Comparison of ENCODE assay signal across 12 cellular contexts in the genomic region with DNA sequence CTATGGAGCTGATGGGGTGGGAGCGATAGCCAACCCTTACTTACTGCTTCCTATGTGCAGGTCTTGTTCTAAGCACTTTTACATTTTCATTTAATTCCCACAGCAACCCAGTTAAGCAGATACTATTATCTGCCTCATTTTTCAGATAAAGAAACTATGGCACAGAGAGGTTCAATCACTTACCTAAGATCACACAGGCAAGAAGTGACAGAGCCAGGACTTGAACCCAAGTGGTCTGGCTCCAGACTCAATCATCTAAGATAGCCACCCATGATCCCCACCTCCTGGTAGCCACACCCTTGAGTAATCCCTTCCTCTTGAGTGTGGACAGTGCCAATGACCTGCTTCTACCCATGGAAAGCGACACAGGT. TPM values are rescaled to one million over a fixed set of nuclear protein-coding genes. Genes with fewer than 3 reads are reported as not detected.
A peak's percentile ranks its signal among the peaks of the same experiment; 100 is the strongest.
DNase-seq lines count a peak whose midpoint lies in the region; ATAC-seq and TF ChIP-seq lines count a peak whose summit lies in the region.
"Had no signal": no experiment of that assay in that cellular context is flagged by ENCODE, and none has a peak within 500 bp of the region (broad histone marks: within the 10 kb centered on the region; RNA-seq: fewer than 3 reads in every experiment).

No MANE protein-coding gene starts in this region.

- H3K4me3 ChIP-seq in lung, result no peak overlapping the region
- no peak overlapping the region for H3K4me3 ChIP-seq in suprapubic skin
- H3K4me3 ChIP-seq: PC-9 had no signal

- POLR2A ChIA-PET in activated B cell treated with CpG ODN at 0.5 μM for 24 hours (lab: Charles Lee), result interaction anchor here (4.2 kb wide), 1 partner anchor 34 kb away, joined by 37 read pairs; the partner anchor contains the start of gene IL10RB

- H3K27ac ChIP-seq in lung (ENCODE audit: low read depth in 1 of 2, low read length in 1 of 2) (peak overlapping the region; percentile 29 to 45), suprapubic skin (peak overlapping the region; percentile 59)
- H3K27ac ChIP-seq: brain microvascular endothelial cell, PC-9 had no signal

- no peaks in the 10 kb centered on the region for H3K9me3 Mint-ChIP-seq in T-helper 2 cell treated with Interferon-gamma antibody and Interleukin-4, amounts not matched to agents 5 μg/mL and 100 μg/mL, for 36 hours
- no peaks in the 10 kb centered on the region for H3K9me3 Mint-ChIP-seq in activated B cell treated with CpG ODN at 0.5 μM for 24 hours
- H3K9me3 Mint-ChIP-seq: activated T-cell treated with anti-CD3 and anti-CD28 coated beads, Interleukin-2, amount 50 U/mL, for 24 hours had no signal

- H3K36me3 ChIP-seq in lung (ENCODE audit: control insufficient read depth in 2 of 2, insufficient read depth in 2 of 2, low read length in 2 of 2) (no peaks in the 10 kb centered on the region), suprapubic skin (peaks cover 1% of the 10 kb centered on the region)
- H3K36me3 ChIP-seq: brain microvascular endothelial cell had no signal

- H3K4me3 Mint-ChIP-seq in T-helper 2 cell treated with Interferon-gamma antibody and Interleukin-4, amounts not matched to agents 5 μg/mL and 100 μg/mL, for 36 hours, result no peak overlapping the region
- no peak overlapping the region for H3K4me3 Mint-ChIP-seq in activated B cell treated with CpG ODN at 0.5 μM for 24 hours
- H3K4me3 Mint-ChIP-seq: activated T-cell treated with anti-CD3 and anti-CD28 coated beads, Interleukin-2, amount 50 U/mL, for 24 hours had no signal

- TF ChIP-seq POLR2A in suprapubic skin (IDR thresholded peaks at IDR 0.05), result no peak

- no peak for TF ChIP-seq EP300 in suprapubic skin (IDR thresholded peaks at IDR 0.05)

- no peaks in the 10 kb centered on the region for H3K9me3 ChIP-seq in lung (ENCODE audit: control insufficient read depth in 2 of 2, insufficient read depth in 1 of 2, low read length in 1 of 2)
- H3K9me3 ChIP-seq in suprapubic skin, result no peaks in the 10 kb centered on the region

- peak overlapping the region; percentile 73 for H3K27ac Mint-ChIP-seq in T-helper 2 cell treated with Interferon-gamma antibody and Interleukin-4, amounts not matched to agents 5 μg/mL and 100 μg/mL, for 36 hours
- peak overlapping the region; percentile 80 for H3K27ac Mint-ChIP-seq in activated B cell treated with CpG ODN at 0.5 μM for 24 hours
- H3K27ac Mint-ChIP-seq: activated T-cell treated with anti-CD3 and anti-CD28 coated beads, Interleukin-2, amount 50 U/mL, for 24 hours had no signal

- ATAC-seq in activated B cell treated with CpG ODN at 0.5 μM for 24 hours (ENCODE audit: low read depth) (no peak), lung (ENCODE audit: insufficient read depth, low FRiP score) (no peak), HG02885 (IDR thresholded peaks at IDR 0.05; ENCODE audit: poor library complexity, unreplicated experiment) (no peak), HG02884 (IDR thresholded peaks at IDR 0.05; ENCODE audit: unreplicated experiment) (no peak)
- ATAC-seq: HCT116 had no signal

- intact Hi-C loops in activated B cell treated with CpG ODN at 0.5 μM for 24 hours (cut with micrococcal nuclease), result no loop called here

- H3K27me3 ChIP-seq in lung (ENCODE audit: control insufficient read depth, insufficient read depth), result no peaks in the 10 kb centered on the region
- H3K27me3 ChIP-seq in suprapubic skin, result no peaks in the 10 kb centered on the region
- H3K27me3 ChIP-seq: brain microvascular endothelial cell had no signal

- H3K4me1 ChIP-seq in lung (ENCODE audit: control insufficient read depth in 2 of 2, insufficient read depth in 2 of 2, low read length in 2 of 2) (peaks cover 3 to 8% of the 10 kb centered on the region in 2 donors), suprapubic skin (peaks cover 19% of the 10 kb centered on the region)

- CTCF ChIA-PET in activated B cell treated with CpG ODN at 0.5 μM for 24 hours (lab: Charles Lee), result interaction anchor here (1.4 kb wide), 1 partner anchor 60 kb away, joined by 5 read pairs; no protein-coding TSS in a partner anchor

- no peak for DNase-seq in T-helper 2 cell treated with Interferon-gamma antibody and Interleukin-4, amounts not matched to agents 5 μg/mL and 100 μg/mL, for 36 hours (ENCODE audit: low spot score)
- no peak for DNase-seq in T-helper 2 cell
- DNase-seq in activated B cell treated with CpG ODN at 0.5 μM for 24 hours, result no peak
- DNase-seq in lung (ENCODE audit: low spot score), result no peak
- no peak for DNase-seq in suprapubic skin (ENCODE audit: low spot score in 2 of 2)
- no peak for DNase-seq in GDM1 (lab: John Stamatoyannopoulos, UW)
- DNase-seq: activated T-cell treated with anti-CD3 and anti-CD28 coated beads, Interleukin-2, amount 50 U/mL, for 24 hours; brain microvascular endothelial cell; PC-9 had no signal

- TF ChIP-seq CTCF in activated B cell treated with CpG ODN at 0.5 μM for 24 hours (IDR thresholded peaks at IDR 0.05), result no peak
- TF ChIP-seq CTCF in lung (IDR thresholded peaks at IDR 0.05; ENCODE audit: control extremely low read depth, extremely low read depth), result no peak
- TF ChIP-seq CTCF in suprapubic skin (IDR thresholded peaks at IDR 0.05), result no peak

- H3K4me1 Mint-ChIP-seq in T-helper 2 cell treated with Interferon-gamma antibody and Interleukin-4, amounts not matched to agents 5 μg/mL and 100 μg/mL, for 36 hours (ENCODE audit: low read depth), result peaks cover 44% of the 10 kb centered on the region
- peaks cover 75% of the 10 kb centered on the region for H3K4me1 Mint-ChIP-seq in activated B cell treated with CpG ODN at 0.5 μM for 24 hours

- WGBS in lung, 2 donors, result 66 to 75% methylated on average over 2 of the region's 2 CpGs
- 92% methylated on average over 2 of the region's 2 CpGs for WGBS in suprapubic skin

- H3K36me3 Mint-ChIP-seq in T-helper 2 cell treated with Interferon-gamma antibody and Interleukin-4, amounts not matched to agents 5 μg/mL and 100 μg/mL, for 36 hours (ENCODE audit: low read depth), result peaks cover 17% of the 10 kb centered on the region
- H3K36me3 Mint-ChIP-seq in activated B cell treated with CpG ODN at 0.5 μM for 24 hours (ENCODE audit: low read depth), result peaks cover 7% of the 10 kb centered on the region

- no peaks in the 10 kb centered on the region for H3K27me3 Mint-ChIP-seq in T-helper 2 cell treated with Interferon-gamma antibody and Interleukin-4, amounts not matched to agents 5 μg/mL and 100 μg/mL, for 36 hours (ENCODE audit: low read depth)
- H3K27me3 Mint-ChIP-seq in activated B cell treated with CpG ODN at 0.5 μM for 24 hours, result no peaks in the 10 kb centered on the region
- H3K27me3 Mint-ChIP-seq: activated T-cell treated with anti-CD3 and anti-CD28 coated beads, Interleukin-2, amount 50 U/mL, for 24 hours had no signal

RNA-seq across cellular contexts. Expression of gene IFNAR1, which starts 23.2 kb away (rescaled TPM):
- total RNA-seq in activated B cell treated with CpG ODN at 0.5 μM for 24 hours (33.9 and 34.5 TPM in 2 replicates), lung (10 to 100 TPM; 48.1 to 58.7 TPM), suprapubic skin (10 to 100 TPM; 15.9 to 37.3 (median 22.6) TPM)
- polyA plus RNA-seq in lung, result 10 to 100 TPM; 14.3 to 54.8 TPM

RNA-seq across cellular contexts. Expression of gene IL10RB, which starts 35.5 kb away (rescaled TPM):
- total RNA-seq in activated B cell treated with CpG ODN at 0.5 μM for 24 hours (36.7 and 37.9 TPM in 2 replicates), lung (10 to 100 TPM; 38.8 to 47.1 TPM), suprapubic skin (10 to 100 TPM; 20.7 to 28.1 (median 23.4) TPM)
- polyA plus RNA-seq in lung, result 10 to 100 TPM; 26.7 to 89.1 TPM
